ENCODE assay signal across 9 cellular contexts in genomic region chr11:86523738-86524602, GRCh38.
A peak's percentile ranks its signal among the peaks of the same experiment; 100 is the strongest.
DNase-seq lines count a peak whose midpoint lies in the region; ATAC-seq and TF ChIP-seq lines count a peak whose summit lies in the region.
"Had no signal": no experiment of that assay in that cellular context is flagged by ENCODE, and none has a peak within 500 bp of the region (broad histone marks: within the 10 kb centered on the region; RNA-seq: fewer than 3 reads in every experiment).

No MANE protein-coding gene starts in this region.

- no peaks in the 10 kb centered on the region for H3K36me3 ChIP-seq in suprapubic skin
- peaks cover 4% of the 10 kb centered on the region; the same call in 1 of the 2 replicates for H3K36me3 ChIP-seq in WERI-Rb-1

- peaks cover 26% of the 10 kb centered on the region for H3K4me1 ChIP-seq in suprapubic skin

- no peak for TF ChIP-seq POLR2A in suprapubic skin (IDR thresholded peaks at IDR 0.05)

- H3K27ac Mint-ChIP-seq in activated CD4-positive, alpha-beta T cell treated with anti-CD3 and anti-CD28 coated beads for 36 hours: peak overlapping the region; percentile 53
- H3K27ac Mint-ChIP-seq in activated T-helper 2 cell treated with anti-CD3 and anti-CD28 coated beads, Interferon-gamma antibody, Interleukin-2, Interleukin-4, amounts not matched to agents 10 μg/mL and 5 μg/mL and 100 μg/mL, durations not matched to agents 14 hours and 24 hours and 36 hours: peak overlapping the region; percentile 62

- intact Hi-C loops in activated CD4-positive, alpha-beta T cell treated with anti-CD3 and anti-CD28 coated beads for 36 hours (cut with DNase I, micrococcal nuclease): loop anchor here in 1 of 2 experiments (1.0 kb wide), 1 partner anchor 20 kb away; no protein-coding TSS in a partner anchor
- intact Hi-C loops in activated T-helper 2 cell treated with anti-CD3 and anti-CD28 coated beads, Interferon-gamma antibody, Interleukin-2, Interleukin-4, amounts not matched to agents 10 μg/mL and 5 μg/mL and 100 μg/mL, durations not matched to agents 14 hours and 24 hours and 36 hours (cut with micrococcal nuclease): loop anchor here (1.0 to 5.0 kb wide), 4 partner anchors 20 to 347 kb away; no protein-coding TSS in a partner anchor

- POLR2A ChIA-PET in activated CD4-positive, alpha-beta T cell treated with anti-CD3 and anti-CD28 coated beads for 36 hours (lab: Charles Lee): no interaction called here

- H3K9me3 ChIP-seq in suprapubic skin (no peaks in the 10 kb centered on the region), WERI-Rb-1 (ENCODE audit: severe bottlenecking) (peaks cover 9% of the 10 kb centered on the region)

- H3K4me3 ChIP-seq in suprapubic skin (no peak overlapping the region), WERI-Rb-1 (ENCODE audit: low read depth, low read length) (no peak overlapping the region)

- peaks cover 8% of the 10 kb centered on the region for H3K36me3 Mint-ChIP-seq in activated CD4-positive, alpha-beta T cell treated with anti-CD3 and anti-CD28 coated beads for 36 hours (ENCODE audit: low read depth)
- H3K36me3 Mint-ChIP-seq in activated T-helper 2 cell treated with anti-CD3 and anti-CD28 coated beads, Interferon-gamma antibody, Interleukin-2, Interleukin-4, amounts not matched to agents 10 μg/mL and 5 μg/mL and 100 μg/mL, durations not matched to agents 14 hours and 24 hours and 36 hours (ENCODE audit: low read depth): peaks cover 4% of the 10 kb centered on the region

- CTCF ChIA-PET in activated CD4-positive, alpha-beta T cell treated with anti-CD3 and anti-CD28 coated beads for 36 hours (lab: Charles Lee): interaction anchor here (1.0 to 1.5 kb wide), 3 partner anchors 11 to 84 kb away, joined by 4 read pairs; no protein-coding TSS in a partner anchor

- TF ChIP-seq CTCF in suprapubic skin (IDR thresholded peaks at IDR 0.05): no peak
- TF ChIP-seq CTCF in WERI-Rb-1 (IDR thresholded peaks at IDR 0.05; ENCODE audit: low read depth, low read length): no peak

- TF ChIP-seq EP300 in suprapubic skin (IDR thresholded peaks at IDR 0.05): no peak

- peaks cover 16% of the 10 kb centered on the region for H3K4me1 Mint-ChIP-seq in activated CD4-positive, alpha-beta T cell treated with anti-CD3 and anti-CD28 coated beads for 36 hours
- peaks cover 26% of the 10 kb centered on the region for H3K4me1 Mint-ChIP-seq in activated T-helper 2 cell treated with anti-CD3 and anti-CD28 coated beads, Interferon-gamma antibody, Interleukin-2, Interleukin-4, amounts not matched to agents 10 μg/mL and 5 μg/mL and 100 μg/mL, durations not matched to agents 14 hours and 24 hours and 36 hours (ENCODE audit: low read depth)

- peaks cover 2% of the 10 kb centered on the region for H3K27me3 Mint-ChIP-seq in activated CD4-positive, alpha-beta T cell treated with anti-CD3 and anti-CD28 coated beads for 36 hours
- H3K27me3 Mint-ChIP-seq in activated T-helper 2 cell treated with anti-CD3 and anti-CD28 coated beads, Interferon-gamma antibody, Interleukin-2, Interleukin-4, amounts not matched to agents 10 μg/mL and 5 μg/mL and 100 μg/mL, durations not matched to agents 14 hours and 24 hours and 36 hours (ENCODE audit: low read depth): peaks cover 3% of the 10 kb centered on the region

- H3K9me3 Mint-ChIP-seq in activated CD4-positive, alpha-beta T cell treated with anti-CD3 and anti-CD28 coated beads for 36 hours (ENCODE audit: low read depth): peaks cover 20% of the 10 kb centered on the region
- peaks cover 24% of the 10 kb centered on the region for H3K9me3 Mint-ChIP-seq in activated T-helper 2 cell treated with anti-CD3 and anti-CD28 coated beads, Interferon-gamma antibody, Interleukin-2, Interleukin-4, amounts not matched to agents 10 μg/mL and 5 μg/mL and 100 μg/mL, durations not matched to agents 14 hours and 24 hours and 36 hours

- peak; percentile 69 for ATAC-seq in activated CD4-positive, alpha-beta T cell treated with anti-CD3 and anti-CD28 coated beads for 36 hours
- ATAC-seq in HG03139 (IDR thresholded peaks at IDR 0.05; ENCODE audit: unreplicated experiment): no peak

- H3K27ac ChIP-seq in suprapubic skin (peak overlapping the region; percentile 68), WERI-Rb-1 (no peak overlapping the region)

- H3K27me3 ChIP-seq in suprapubic skin (no peaks in the 10 kb centered on the region), WERI-Rb-1 (ENCODE audit: insufficient read depth, low read depth, severe bottlenecking) (no peaks in the 10 kb centered on the region)

- H3K4me3 Mint-ChIP-seq in activated CD4-positive, alpha-beta T cell treated with anti-CD3 and anti-CD28 coated beads for 36 hours: no peak overlapping the region
- H3K4me3 Mint-ChIP-seq in activated T-helper 2 cell treated with anti-CD3 and anti-CD28 coated beads, Interferon-gamma antibody, Interleukin-2, Interleukin-4, amounts not matched to agents 10 μg/mL and 5 μg/mL and 100 μg/mL, durations not matched to agents 14 hours and 24 hours and 36 hours (ENCODE audit: low read depth): no peak overlapping the region
- H3K4me3 Mint-ChIP-seq: neural crest cell had no signal

- WGBS in suprapubic skin: 39% methylated on average over 5 of the region's 5 CpGs

- DNase-seq in activated CD4-positive, alpha-beta T cell treated with anti-CD3 and anti-CD28 coated beads for 36 hours: peak; percentile 30
- no peak for DNase-seq in activated CD4-positive, alpha-beta T cell treated with anti-CD3 and anti-CD28 coated beads for 1 hour
- DNase-seq in activated T-helper 2 cell treated with anti-CD3 and anti-CD28 coated beads, Interferon-gamma antibody, Interleukin-2, Interleukin-4, amounts not matched to agents 10 μg/mL and 5 μg/mL and 100 μg/mL, durations not matched to agents 14 hours and 24 hours and 36 hours (ENCODE audit: low spot score): no peak
- DNase-seq in hepatic stellate cell (ENCODE audit: low spot score) (peak; percentile 81), suprapubic skin (ENCODE audit: low spot score in 2 of 2) (no peak), NCI-H1092 treated with DMSO at 0.1 percent for 48 hours (lab: John Stamatoyannopoulos, UW) (no peak), WERI-Rb-1 (no peak)

Comparison
In these comparisons a context has a peak if more than half of its experiments do, and no peak if none do; other contexts are left out.
1. DNase-seq: peak in activated CD4-positive, alpha-beta T cell treated with anti-CD3 and anti-CD28 coated beads for 36 hours (single experiment) and hepatic stellate cell (single experiment); none in activated CD4-positive, alpha-beta T cell treated with anti-CD3 and anti-CD28 coated beads for 1 hour (single experiment), activated T-helper 2 cell treated with anti-CD3 and anti-CD28 coated beads, Interferon-gamma antibody, Interleukin-2, Interleukin-4, amounts not matched to agents 10 μg/mL and 5 μg/mL and 100 μg/mL, durations not matched to agents 14 hours and 24 hours and 36 hours (single experiment), suprapubic skin (0 of 2), NCI-H1092 treated with DMSO at 0.1 percent for 48 hours (single experiment) and WERI-Rb-1 (single experiment).